17 cellular contexts compared by ENCODE assay signal in genomic region chr11:12388171-12388570, GRCh38. TPM values are rescaled to one million over a fixed set of nuclear protein-coding genes. Genes with fewer than 3 reads are reported as not detected.
DNase-seq lines count a peak whose midpoint lies in the region; ATAC-seq and TF ChIP-seq lines count a peak whose summit lies in the region.
"Had no signal": no experiment of that assay in that cellular context is flagged by ENCODE, and none has a peak within 500 bp of the region (broad histone marks: within the 10 kb centered on the region; RNA-seq: fewer than 3 reads in every experiment).

No MANE protein-coding gene starts in this region.

- no peak for TF ChIP-seq EP300 in esophagus muscularis mucosa (IDR thresholded peaks at IDR 0.05)

- H3K27ac ChIP-seq in esophagus muscularis mucosa (replicated peaks in 1 of 4) = peak overlapping the region; percentile 96 to 100 (median 98)
- H3K27ac ChIP-seq in right atrium auricular region = peak overlapping the region; percentile 60 to 66
- H3K27ac ChIP-seq in aorta (ENCODE audit: low read depth in 1 of 2, low read length in 2 of 2) = no peak overlapping the region
- H3K27ac ChIP-seq: brain microvascular endothelial cell had no signal

- no peak for TF ChIP-seq POLR2A in esophagus muscularis mucosa (IDR thresholded peaks at IDR 0.05; ENCODE audit: low read depth)

- H3K27me3 ChIP-seq in esophagus muscularis mucosa (no peaks in the 10 kb centered on the region), right atrium auricular region (no peaks in the 10 kb centered on the region), aorta (ENCODE audit: control insufficient read depth in 1 of 2, insufficient read depth in 2 of 2, low read length in 1 of 2) (no peaks in the 10 kb centered on the region)
- H3K27me3 ChIP-seq: brain microvascular endothelial cell, gastrocnemius medialis had no signal

- H3K4me1 ChIP-seq in esophagus muscularis mucosa = peaks cover 66 to 98% (median 96%) of the 10 kb centered on the region in 4 donors
- H3K4me1 ChIP-seq in right atrium auricular region = peaks cover 0 to 69% of the 10 kb centered on the region in 2 donors
- peaks cover 9 to 10% of the 10 kb centered on the region in 2 donors for H3K4me1 ChIP-seq in aorta (ENCODE audit: control insufficient read depth in 1 of 2, insufficient read depth in 2 of 2, low read length in 2 of 2)

- WGBS in esophagus muscularis mucosa = 32% methylated on average over 3 of the region's 3 CpGs
- 52 to 66% methylated on average over 3 of the region's 3 CpGs for WGBS in aorta, 2 donors

- intact Hi-C loops in esophagus muscularis mucosa (cut with DNase I) = no loop called here
- intact Hi-C loops in sciatic nerve (cut with DNase I) = no loop called here
- intact Hi-C loops in aorta (cut with DNase I) = no loop called here

- no peaks in the 10 kb centered on the region for H3K36me3 ChIP-seq in esophagus muscularis mucosa
- no peaks in the 10 kb centered on the region for H3K36me3 ChIP-seq in right atrium auricular region
- no peaks in the 10 kb centered on the region for H3K36me3 ChIP-seq in aorta (ENCODE audit: control insufficient read depth in 1 of 2, insufficient read depth in 2 of 2, low read length in 1 of 2)
- H3K36me3 ChIP-seq: brain microvascular endothelial cell, gastrocnemius medialis had no signal

- H3K4me3 ChIP-seq in esophagus muscularis mucosa (no peak overlapping the region), right atrium auricular region (no peak overlapping the region), aorta (ENCODE audit: low read length in 2 of 2) (no peak overlapping the region)
- H3K4me3 ChIP-seq: gastrocnemius medialis had no signal

- peak; percentile 86 for DNase-seq in esophagus muscularis mucosa (ENCODE audit: extremely low spot score)
- DNase-seq in right atrium auricular region (ENCODE audit: low spot score) = no peak
- DNase-seq in sciatic nerve (ENCODE audit: low spot score) = no peak
- DNase-seq in aorta = no peak
- no peak for DNase-seq in RPMI8226
- no peak for DNase-seq in DMS79 (lab: John Stamatoyannopoulos, UW)
- DNase-seq: AML-193; brain microvascular endothelial cell; DND-41; gastrocnemius medialis; NCI-H1694 treated with DMSO at 0.1 percent for 48 hours; nucleus accumbens; PC-3; stimulated activated CD4-positive, alpha-beta T cell treated with anti-CD3 and anti-CD28 coated beads, Interleukin-2, amount 100 ng/mL, for 24 hours had no signal

- H3K9me3 ChIP-seq in esophagus muscularis mucosa (no peaks in the 10 kb centered on the region), right atrium auricular region (no peaks in the 10 kb centered on the region), aorta (ENCODE audit: control insufficient read depth, low read length) (no peaks in the 10 kb centered on the region)
- H3K9me3 ChIP-seq: gastrocnemius medialis had no signal

- TF ChIP-seq CTCF in esophagus muscularis mucosa (IDR thresholded peaks at IDR 0.05) (no peak), right atrium auricular region (IDR thresholded peaks at IDR 0.05) (no peak)

- peak; percentile 70 for ATAC-seq in sciatic nerve
- peak; percentile 45 for ATAC-seq in aorta (ENCODE audit: low FRiP score)
- ATAC-seq in GM18511 (IDR thresholded peaks at IDR 0.05; ENCODE audit: unreplicated experiment) = no peak
- ATAC-seq: gastrocnemius medialis, HCT116, PC-3 had no signal

RNA-seq across cellular contexts. Expression of gene PARVA, which starts 10.8 kb away (rescaled TPM):
- total RNA-seq in esophagus muscularis mucosa (100 to 1,000 TPM; 181 to 228 (median 210) TPM), right atrium auricular region (10 to 100 TPM; 55.9 to 58.1 TPM), sciatic nerve (176 TPM), aorta (100 to 1,000 TPM; 137 to 159 TPM)
- 10 to 100 TPM; 30.4 to 50.6 TPM for polyA plus RNA-seq in aorta
- total RNA-seq: activated T-helper 1 cell treated with anti-CD3 and anti-CD28 coated beads, Interleukin-12 subunit alpha, Interleukin-12 subunit beta, Interleukin-2, Interleukin-4 antibody, amounts not matched to agents 30 ng/mL and 10 ng/mL and 1 ng/mL, durations not matched to agents 14 hours and 24 hours and 36 hours had no signal

Comparison
In these comparisons a context has a peak if more than half of its experiments do, and no peak if none do; other contexts are left out.
1. H3K27ac ChIP-seq: peak in esophagus muscularis mucosa (4 of 4) and right atrium auricular region (2 of 2); none in aorta (0 of 2).